Comparison of ENCODE assay signal across 1 cellular context in genomic region chr12:124633269-124633953, GRCh38.
TF ChIP-seq lines count a peak whose summit lies in the region.

No MANE protein-coding gene starts in this region.

TF ChIP-seq in A549, 52 proteins besides CTCF, POLR2A, EP300 and RAD21 (continued from another document):
- TF ChIP-seq PBX3 (IDR thresholded peaks at IDR 0.05) = no peak
- TF ChIP-seq HMGXB4 (CRISPR knock-in tag; IDR thresholded peaks at IDR 0.05; ENCODE audit: borderline replicate concordance) = no peak
- peak; percentile 81; the same call in 1 of the 2 replicates for TF ChIP-seq KDM1A (IDR thresholded peaks at IDR 0.05; ENCODE audit: low read depth)
- peak; percentile 46 for TF ChIP-seq MAFK (IDR thresholded peaks at IDR 0.05; ENCODE audit: partially characterized antibody)
- TF ChIP-seq ATOH8 (CRISPR knock-in tag; IDR thresholded peaks at IDR 0.05; ENCODE audit: low read depth) = no peak
- no peak for TF ChIP-seq NPAS2 (CRISPR knock-in tag; IDR thresholded peaks at IDR 0.05; ENCODE audit: borderline replicate concordance)
